In the genomic region with DNA sequence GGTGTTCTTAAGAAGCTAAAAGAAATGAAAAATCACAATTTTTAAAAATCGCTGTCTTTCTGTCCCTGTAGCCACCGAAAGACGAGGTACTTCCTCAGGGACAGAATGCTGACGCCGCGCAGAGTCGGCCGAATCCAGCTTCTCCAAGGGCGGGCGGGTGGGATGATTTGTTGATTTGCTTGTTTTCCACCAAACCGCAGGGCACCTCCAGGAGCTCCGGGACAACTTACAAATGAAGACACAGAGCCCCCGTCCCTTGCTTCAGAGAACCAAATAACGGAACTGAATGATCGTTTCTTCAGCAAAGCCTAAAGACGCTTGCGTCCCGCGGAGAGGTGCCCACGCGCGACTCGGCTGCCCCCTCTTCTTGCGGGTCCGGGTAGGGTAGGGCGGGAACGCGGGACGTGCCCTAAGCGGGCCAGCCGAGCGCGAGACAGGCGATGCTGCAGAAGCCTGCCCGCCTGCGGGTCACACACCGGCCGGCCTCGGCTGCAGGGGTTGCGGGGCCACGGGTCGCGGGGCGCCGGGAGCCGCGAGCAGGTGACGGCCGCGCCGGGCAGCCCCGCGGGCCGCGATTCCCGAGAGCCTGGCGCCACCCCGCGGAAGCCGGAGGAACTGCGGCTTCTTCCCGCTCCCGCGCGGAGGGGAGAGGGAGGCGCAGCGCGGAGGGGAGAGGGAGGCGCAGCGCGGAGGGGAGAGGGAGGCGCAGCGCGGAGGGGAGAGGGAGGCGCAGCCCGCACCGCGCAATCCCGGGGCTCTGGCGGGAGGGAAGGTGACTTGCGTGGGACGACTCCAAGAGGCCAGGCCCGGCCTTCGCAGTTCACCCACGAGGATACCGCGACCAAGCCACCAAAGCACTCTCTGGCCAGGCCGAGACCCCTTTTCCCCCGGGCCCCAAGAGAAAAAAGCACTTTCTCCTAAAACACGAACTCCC, we compare ENCODE assay signal across 8 cellular contexts. TPM values are rescaled to one million over a fixed set of nuclear protein-coding genes. Genes with fewer than 3 reads are reported as not detected.
DNase-seq lines count a peak whose midpoint lies in the region; ATAC-seq and TF ChIP-seq lines count a peak whose summit lies in the region.

No MANE protein-coding gene starts in this region.

- no peak overlapping the region for H3K27ac ChIP-seq in A673 (ENCODE audit: low read depth, low read length, poor library complexity, severe bottlenecking)
- no peak overlapping the region for H3K27ac ChIP-seq in iPS DF 6.9 (ENCODE audit: low read length)
- no peak overlapping the region for H3K27ac ChIP-seq in skin epidermis

- no peak overlapping the region for H3K9ac ChIP-seq in adipocyte (ENCODE audit: low read length)

- peak; percentile 60 for DNase-seq in A673 (ENCODE audit: low spot score)
- DNase-seq in adipocyte (ENCODE audit: low read depth) = peak; percentile 78
- no peak for DNase-seq in iPS DF 6.9 (ENCODE audit: low read depth, low spot score)
- DNase-seq in NK-92 treated with Interleukin-12 subunit alpha and Interleukin-12 subunit beta, amount 100 ng/mL, for 24 hours (lab: John Stamatoyannopoulos, UW) = no peak

- TF ChIP-seq CTCF in A673 (conservative IDR thresholded peaks at IDR 0.05; ENCODE audit: low read depth, low read length) = peak; percentile 68

- peak; percentile 48 for ATAC-seq in GM19452 (IDR thresholded peaks at IDR 0.05; ENCODE audit: unreplicated experiment)
- peak; percentile 88 for ATAC-seq in SK-N-SH treated with all-trans-retinoic acid at 6 μM for 48 hours
- no peak for ATAC-seq in GM21717 (IDR thresholded peaks at IDR 0.05; ENCODE audit: unreplicated experiment)

- no CpG with 5 or more reads among the region's 90 CpGs for WGBS in iPS DF 6.9 (ENCODE audit: insufficient coverage, insufficient read length)

- H3K4me1 ChIP-seq in A673 (ENCODE audit: insufficient read depth, low read length, poor library complexity, severe bottlenecking) = no peaks in the 10 kb centered on the region
- peaks cover 13% of the 10 kb centered on the region for H3K4me1 ChIP-seq in adipocyte (ENCODE audit: control insufficient read depth, insufficient read depth, low read length)
- peaks cover 13% of the 10 kb centered on the region for H3K4me1 ChIP-seq in iPS DF 6.9 (ENCODE audit: control insufficient read depth, insufficient read depth, low read length)

- intact Hi-C loops in A673 (cut with micrococcal nuclease; ENCODE audit: unreplicated experiment) = loop anchor here (5.0 to 10.0 kb wide), 3 partner anchors 467 to 789 kb away; no protein-coding TSS in a partner anchor

- peak overlapping the region; percentile 27 for H3K4me3 ChIP-seq in A673 (ENCODE audit: low read depth, low read length, poor library complexity, severe bottlenecking)
- peak overlapping the region; percentile 58 for H3K4me3 ChIP-seq in adipocyte (ENCODE audit: low read length)
- peak overlapping the region; percentile 17; the same call in 1 of the 2 replicates for H3K4me3 ChIP-seq in iPS DF 6.9 (ENCODE audit: low read length)
- H3K4me3 ChIP-seq in skin epidermis = peak overlapping the region in 4 of 7 experiments; percentile 7 to 19 (median 14)

- CTCF ChIA-PET in A673 (lab: Charles Lee) = interaction anchor here (0.5 to 1.0 kb wide), 3 partner anchors 38 to 583 kb away, joined by 3 to 4 read pairs (median 3); no protein-coding TSS in a partner anchor

- no TSS peak for BruUV-seq in A673 (replicated peaks; lab: Mats Ljungman, UMichigan)

- H3K27me3 ChIP-seq in A673 (replicated peaks; ENCODE audit: insufficient read depth, low read depth, low read length, poor library complexity) (peaks cover 99% of the 10 kb centered on the region), adipocyte (replicated peaks; ENCODE audit: control insufficient read depth, insufficient read depth, low read length) (peaks cover 57% of the 10 kb centered on the region), iPS DF 6.9 (ENCODE audit: control insufficient read depth, insufficient read depth, low read length) (peaks cover 89% of the 10 kb centered on the region)

- H3K9me3 ChIP-seq in A673 (ENCODE audit: low read depth, low read length, poor library complexity, severe bottlenecking) (no peaks in the 10 kb centered on the region), adipocyte (ENCODE audit: control insufficient read depth, low read length) (no peaks in the 10 kb centered on the region), iPS DF 6.9 (ENCODE audit: control insufficient read depth, insufficient read depth, low read length) (no peaks in the 10 kb centered on the region)

- no peaks in the 10 kb centered on the region for H3K36me3 ChIP-seq in A673 (ENCODE audit: insufficient read depth, low read length, poor library complexity, severe bottlenecking)
- H3K36me3 ChIP-seq in adipocyte (ENCODE audit: control insufficient read depth, insufficient read depth, low read length, severe bottlenecking) = no peaks in the 10 kb centered on the region
- H3K36me3 ChIP-seq in iPS DF 6.9 (ENCODE audit: control insufficient read depth, insufficient read depth, low read length) = no peaks in the 10 kb centered on the region

- POLR2A ChIA-PET in A673 (lab: Charles Lee; ENCODE audit: low non-redundant PET) = no interaction called here

TF ChIP-seq in SK-N-SH treated with all-trans-retinoic acid at 6 μM for 48 hours, 23 proteins besides CTCF, POLR2A, EP300 and RAD21:
- TF ChIP-seq TOX (CRISPR knock-in tag; IDR thresholded peaks at IDR 0.05; ENCODE audit: borderline replicate concordance) (no peak), CSDC2 (CRISPR knock-in tag; IDR thresholded peaks at IDR 0.05) (no peak)
- TF ChIP-seq, protein P1, sequence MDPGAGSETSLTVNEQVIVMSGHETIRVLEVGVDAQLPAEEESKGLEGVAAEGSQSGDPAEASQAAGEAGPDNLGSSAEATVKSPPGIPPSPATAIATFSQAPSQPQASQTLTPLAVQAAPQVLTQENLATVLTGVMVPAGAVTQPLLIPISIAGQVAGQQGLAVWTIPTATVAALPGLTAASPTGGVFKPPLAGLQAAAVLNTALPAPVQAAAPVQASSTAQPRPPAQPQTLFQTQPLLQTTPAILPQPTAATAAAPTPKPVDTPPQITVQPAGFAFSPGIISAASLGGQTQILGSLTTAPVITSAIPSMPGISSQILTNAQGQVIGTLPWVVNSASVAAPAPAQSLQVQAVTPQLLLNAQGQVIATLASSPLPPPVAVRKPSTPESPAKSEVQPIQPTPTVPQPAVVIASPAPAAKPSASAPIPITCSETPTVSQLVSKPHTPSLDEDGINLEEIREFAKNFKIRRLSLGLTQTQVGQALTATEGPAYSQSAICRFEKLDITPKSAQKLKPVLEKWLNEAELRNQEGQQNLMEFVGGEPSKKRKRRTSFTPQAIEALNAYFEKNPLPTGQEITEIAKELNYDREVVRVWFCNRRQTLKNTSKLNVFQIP (CRISPR knock-in tag; IDR thresholded peaks at IDR 0.05; ENCODE audit: borderline replicate concordance, low read depth) = no peak

RNA-seq across cellular contexts. Expression of a gene that starts 7.7 kb away (rescaled TPM):
- total RNA-seq in A673 (2021) = 0.13 TPM in 2 replicates

Comparison
In these comparisons a context has a peak if more than half of its experiments do, and no peak if none do; other contexts are left out.
1. DNase-seq: peak in A673 (single experiment) and adipocyte (single experiment); none in iPS DF 6.9 (single experiment) and NK-92 treated with Interleukin-12 subunit alpha and Interleukin-12 subunit beta, amount 100 ng/mL, for 24 hours (single experiment).
2. Peak in every context shown above with its lines, with median percentiles within 50 percentile points of each other: H3K4me3 ChIP-seq.